Comparison of ENCODE assay signal across 17 cellular contexts in genomic region chr13:45527699-45528462, GRCh38.
A peak's percentile ranks its signal among the peaks of the same experiment; 100 is the strongest.
DNase-seq lines count a peak whose midpoint lies in the region; ATAC-seq and TF ChIP-seq lines count a peak whose summit lies in the region.
"Had no signal": no experiment of that assay in that cellular context is flagged by ENCODE, and none has a peak within 500 bp of the region (broad histone marks: within the 10 kb centered on the region; RNA-seq: fewer than 3 reads in every experiment).

No MANE protein-coding gene starts in this region.

- H3K27me3 ChIP-seq in SJSA1 (replicated peaks) (no peaks in the 10 kb centered on the region), stomach (no peaks in the 10 kb centered on the region)
- H3K27me3 ChIP-seq: BE2C, sigmoid colon had no signal

- no peak for TF ChIP-seq POLR2A in stomach (IDR thresholded peaks at IDR 0.05)

- H3K4me1 ChIP-seq in SJSA1 (replicated peaks): peaks cover 25% of the 10 kb centered on the region
- H3K4me1 ChIP-seq in stomach: peaks cover 0 to 33% (median 28%) of the 10 kb centered on the region in 4 donors
- H3K4me1 ChIP-seq: BE2C had no signal

- ATAC-seq in left colon: peak; percentile 37
- no peak for ATAC-seq in GM21367 (IDR thresholded peaks at IDR 0.05; ENCODE audit: unreplicated experiment)
- ATAC-seq: activated CD8-positive, alpha-beta T cell treated with anti-CD3 and anti-CD28 coated beads for 36 hours; GM23338 had no signal

- WGBS in stomach, 5 donors: 25 to 48% (median 36%) methylated on average over 6 of the region's 6 CpGs

- H3K4me3 ChIP-seq in SJSA1: no peak overlapping the region
- H3K4me3 ChIP-seq in stomach: no peak overlapping the region
- H3K4me3 ChIP-seq: GM23338, sigmoid colon had no signal

- no peak for TF ChIP-seq EP300 in stomach (IDR thresholded peaks at IDR 0.05)

- no peak for TF ChIP-seq CTCF in stomach (IDR thresholded peaks at IDR 0.05)

- DNase-seq in H4 (ENCODE audit: low spot score) (peak; percentile 22), SJSA1 (ENCODE audit: low read depth in 1 of 2, low spot score in 2 of 2) (peak in 1 of 2 experiments; percentile 52), left colon (no peak), stomach (peak; percentile 66), KG1 (lab: John Stamatoyannopoulos, UW) (no peak), 8988T (no peak)
- DNase-seq: activated CD8-positive, alpha-beta T cell treated with anti-CD3 and anti-CD28 coated beads for 36 hours; activated naive CD8-positive, alpha-beta T cell treated with anti-CD3 and anti-CD28 coated beads, Interleukin-2, amount 10 ng/mL, durations not matched to agents 7 days and 5 days; BE2C; central memory CD4-positive, alpha-beta T cell; effector memory CD4-positive, alpha-beta T cell; NCI-H2171; RPMI8226; sigmoid colon; stimulated activated CD4-positive, alpha-beta T cell treated with anti-CD3 and anti-CD28 coated beads, Interleukin-1b, Interleukin-23, amount 100 ng/mL, for 48 hours had no signal

- intact Hi-C loops in left colon (cut with DNase I, micrococcal nuclease): no loop called here
- intact Hi-C loops in stomach (cut with DNase I; ENCODE audit: low total_unique reads): no loop called here

- H3K9me3 ChIP-seq in SJSA1 (replicated peaks): no peaks in the 10 kb centered on the region
- H3K9me3 ChIP-seq in stomach: no peaks in the 10 kb centered on the region
- H3K9me3 ChIP-seq: BE2C, sigmoid colon had no signal

- peaks cover 61% of the 10 kb centered on the region for H3K36me3 ChIP-seq in SJSA1
- peaks cover 26 to 71% (median 55%) of the 10 kb centered on the region in 4 donors for H3K36me3 ChIP-seq in stomach

- peak overlapping the region; percentile 62 for H3K27ac ChIP-seq in SJSA1
- H3K27ac ChIP-seq in stomach: peak overlapping the region; percentile 23 to 79 (median 68)
- H3K27ac ChIP-seq: sigmoid colon had no signal

Comparison
In these comparisons a context has a peak if more than half of its experiments do, and no peak if none do; other contexts are left out.
1. DNase-seq: peak in H4 (single experiment) and stomach (single experiment); none in left colon (0 of 2), KG1 (single experiment) and 8988T (single experiment).